Comparison of ENCODE assay signal across 27 cellular contexts in the genomic region with DNA sequence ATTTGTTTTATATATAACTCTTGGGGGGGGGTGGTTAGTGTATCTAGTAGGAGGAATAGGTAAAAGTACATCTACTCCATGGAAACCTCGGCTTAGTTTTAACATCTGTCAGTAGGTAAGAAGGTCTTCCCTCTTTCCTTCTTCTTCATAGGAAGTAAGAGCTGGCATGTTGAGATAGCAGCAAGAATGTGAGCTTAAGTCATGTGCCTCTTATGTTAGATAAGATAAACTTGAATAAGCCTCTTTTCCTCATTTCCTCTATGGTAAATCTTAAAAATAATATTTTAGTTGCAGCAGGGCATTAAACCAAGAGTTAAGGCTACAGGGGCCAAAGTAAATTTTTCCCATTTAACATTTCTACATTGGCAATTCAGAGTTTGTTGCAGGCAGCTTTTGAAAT.
"Had no signal": no experiment of that assay in that cellular context is flagged by ENCODE, and none has a peak within 500 bp of the region (broad histone marks: within the 10 kb centered on the region; RNA-seq: fewer than 3 reads in every experiment).

No MANE protein-coding gene starts in this region.

- H3K4me2 ChIP-seq: neural progenitor cell, smooth muscle cell had no signal

- H3K27me3 ChIP-seq: left lung, neural progenitor cell, neutrophil, ovary, right atrium auricular region, right lobe of liver, tibial nerve, vagina had no signal

- ATAC-seq: left colon; left lung; lower lobe of right lung; natural killer cell; right lobe of liver; stimulated activated memory B cell treated with anti-CD40 and anti-IgM and Interleukin-4, amounts not matched to agents 10 μg/mL and 1 μg/mL and 100 μg/mL, for 72 hours; stimulated activated naive CD8-positive, alpha-beta T cell treated with anti-CD3 and anti-CD28 coated beads, Interleukin-15, amount 100 ng/mL, for 72 hours had no signal

- DNase-seq: immature natural killer cell; kidney; left colon; left lung; lower lobe of right lung; mammary epithelial cell; mesenchymal stem cell; naive B cell; natural killer cell; nephron progenitor cell; occipital lobe; ovary; right lobe of liver; stimulated activated CD4-positive, alpha-beta T cell treated with anti-CD3 and anti-CD28 coated beads, Interleukin-1b, Interleukin-23, amount 100 ng/mL, for 48 hours; stimulated activated CD4-positive, alpha-beta T cell treated with anti-CD3 and anti-CD28 coated beads, Interleukin-2, amount 100 ng/mL, for 48 hours; stimulated activated CD4-positive, alpha-beta T cell treated with anti-CD3 and anti-CD28 coated beads, Interleukin-4, amount 100 ng/mL, for 4 hours; stimulated activated CD8-positive, alpha-beta memory T cell treated with anti-CD3 and anti-CD28 coated beads, Interleukin-4, amount 100 ng/mL, for 48 hours; stimulated activated naive CD4-positive, alpha-beta T cell treated with Interleukin-2 at 50 U/mL for 16 hours; stimulated activated naive CD8-positive, alpha-beta T cell treated with anti-CD3 and anti-CD28 coated beads, Interleukin-15, amount 100 ng/mL, for 72 hours; substantia nigra had no signal

- H3K36me3 ChIP-seq: left lung, lower lobe of right lung, neural progenitor cell, neutrophil, ovary, right atrium auricular region, right lobe of liver, tibial nerve, vagina had no signal

- H3K9ac ChIP-seq: neural progenitor cell had no signal

- H3K9me3 ChIP-seq: left lung, lower lobe of right lung, neutrophil, ovary, right atrium auricular region, right lobe of liver, tibial nerve, vagina had no signal

- H3K4me1 ChIP-seq: left lung, lower lobe of right lung, neural progenitor cell, right atrium auricular region, right lobe of liver, tibial nerve, vagina had no signal

- H2AFZ ChIP-seq: neural progenitor cell had no signal

- H3K4me3 ChIP-seq: left lung, lower lobe of right lung, neural progenitor cell, ovary, right atrium auricular region, right lobe of liver, smooth muscle cell, tibial nerve, vagina had no signal

- H3K27ac ChIP-seq: left lung, lower lobe of right lung, neural progenitor cell, neutrophil, ovary, right atrium auricular region, right lobe of liver, tibial nerve, vagina had no signal
